ENCODE assay signal across 8 cellular contexts in genomic region chr10:110207805-110208613, GRCh38. TPM values are rescaled to one million over a fixed set of nuclear protein-coding genes. Genes with fewer than 3 reads are reported as not detected.
DNase-seq lines count a peak whose midpoint lies in the region; FAIRE-seq and TF ChIP-seq lines count a peak whose summit lies in the region.

No MANE protein-coding gene starts in this region.

- H3K27ac Mint-ChIP-seq in T-helper 1 cell treated with Interleukin-12 subunit alpha and Interleukin-12 subunit beta and Interleukin-4 antibody, amounts not matched to agents 30 μg/mL and 1 μg/mL, for 36 hours, result peak overlapping the region; percentile 98
- H3K27ac Mint-ChIP-seq in MCF 10A (ENCODE audit: low read depth, unreplicated experiment), result peak overlapping the region; percentile 82

- no peak for TF ChIP-seq CTCF in GM12864 (IDR thresholded peaks at IDR 0.05; ENCODE audit: low read depth, low read length, missing control alignments)
- no peak for TF ChIP-seq CTCF in MCF 10A (IDR thresholded peaks at IDR 0.05; ENCODE audit: unreplicated experiment)
- no peak for TF ChIP-seq CTCF in kidney (IDR thresholded peaks at IDR 0.05; ENCODE audit: borderline replicate concordance, extremely low read depth, insufficient read depth)

- under 1% methylated on average over 54 of the region's 57 CpGs for WGBS in HUES64

- H3K4me3 ChIP-seq in GM12864 (ENCODE audit: low read depth, low read length) (peak overlapping the region; percentile 63), HUES64 (ENCODE audit: low read length) (peak overlapping the region; percentile 60), kidney (ENCODE audit: low read length in 2 of 2) (peak overlapping the region; percentile 71 to 78)

- POLR2A ChIA-PET in MCF 10A (lab: Yijun Ruan, JAX), result interaction anchor here (0.6 to 8.5 kb wide), 23 partner anchors 10 to 324 kb away, joined by 3 to 288 read pairs (median 5); partner anchors contain the start of gene SMNDC1

- peak overlapping the region; percentile 37; the same call in 1 of the 2 replicates for H3K9ac ChIP-seq in HUES64 (ENCODE audit: low read depth, low read length)
- peak overlapping the region in 1 of 2 donors; percentile 64 for H3K9ac ChIP-seq in kidney (ENCODE audit: low read length in 2 of 2)

- peak overlapping the region; percentile 95 for H3K4me3 Mint-ChIP-seq in T-helper 1 cell treated with Interleukin-12 subunit alpha and Interleukin-12 subunit beta and Interleukin-4 antibody, amounts not matched to agents 30 μg/mL and 1 μg/mL, for 36 hours
- peak overlapping the region; percentile 84 for H3K4me3 Mint-ChIP-seq in MCF 10A (ENCODE audit: unreplicated experiment)

- no peak overlapping the region for H3K27ac ChIP-seq in HUES64 (ENCODE audit: low read depth, low read length)
- peak overlapping the region in 1 of 2 donors; percentile 40 for H3K27ac ChIP-seq in kidney (ENCODE audit: low read depth in 2 of 2, low read length in 2 of 2)

- no peak for DNase-seq in GM12864 (ENCODE audit: low read depth)
- DNase-seq in MCF 10A (ENCODE audit: unreplicated experiment), result peak; percentile 39
- no peak for DNase-seq in kidney
- DNase-seq in stimulated activated CD4-positive, alpha-beta T cell treated with anti-CD3 and anti-CD28 coated beads, Interleukin-4, amount 100 ng/mL, for 4 hours, result peak; percentile 22 to 26
- DNase-seq in middle frontal gyrus (ENCODE audit: extremely low spot score, low spot score), result no peak
- DNase-seq in COR-L47 (lab: John Stamatoyannopoulos, UW), result no peak

- H3K4me1 ChIP-seq in HUES64 (ENCODE audit: insufficient read depth, low read length) (peaks cover 16% of the 10 kb centered on the region), kidney (ENCODE audit: control insufficient read depth in 1 of 2, insufficient read depth in 1 of 2, low read depth in 1 of 2, low read length in 2 of 2) (peaks cover 0 to 8% of the 10 kb centered on the region in 2 donors)

- H3K4me1 Mint-ChIP-seq in T-helper 1 cell treated with Interleukin-12 subunit alpha and Interleukin-12 subunit beta and Interleukin-4 antibody, amounts not matched to agents 30 μg/mL and 1 μg/mL, for 36 hours (ENCODE audit: low read depth), result peaks cover 41% of the 10 kb centered on the region
- H3K4me1 Mint-ChIP-seq in MCF 10A (ENCODE audit: insufficient read depth, unreplicated experiment), result peaks cover 22% of the 10 kb centered on the region

- H3K9me3 ChIP-seq in HUES64 (ENCODE audit: insufficient read depth, low read depth, low read length), result no peaks in the 10 kb centered on the region
- no peaks in the 10 kb centered on the region for H3K9me3 ChIP-seq in kidney (ENCODE audit: control insufficient read depth in 1 of 2, low read length in 2 of 2)

- no TSS peak for BruUV-seq in MCF 10A (replicated peaks; lab: Mats Ljungman, UMichigan)

- intact Hi-C loops in MCF 10A (cut with micrococcal nuclease) (no loop called here), kidney (cut with DNase I) (loop anchor here (10.0 kb wide), 1 partner anchor 73 kb away; no protein-coding TSS in a partner anchor)

- CTCF ChIA-PET in MCF 10A (lab: Yijun Ruan, JAX), result interaction anchor here (0.7 to 5.7 kb wide), 16 partner anchors 9 to 314 kb away, joined by 3 to 45 read pairs (median 5); partner anchors contain the start of gene SMNDC1

- no peak for FAIRE-seq in kidney (lab: Jason Lieb, UNC)

- peaks cover 37% of the 10 kb centered on the region for H3K27me3 Mint-ChIP-seq in T-helper 1 cell treated with Interleukin-12 subunit alpha and Interleukin-12 subunit beta and Interleukin-4 antibody, amounts not matched to agents 30 μg/mL and 1 μg/mL, for 36 hours (ENCODE audit: low read depth)
- no peaks in the 10 kb centered on the region for H3K27me3 Mint-ChIP-seq in MCF 10A (ENCODE audit: insufficient read depth, unreplicated experiment)

- no peaks in the 10 kb centered on the region for H3K9me3 Mint-ChIP-seq in T-helper 1 cell treated with Interleukin-12 subunit alpha and Interleukin-12 subunit beta and Interleukin-4 antibody, amounts not matched to agents 30 μg/mL and 1 μg/mL, for 36 hours
- no peaks in the 10 kb centered on the region for H3K9me3 Mint-ChIP-seq in MCF 10A (ENCODE audit: unreplicated experiment)

- peaks cover under 1% of the 10 kb centered on the region for H3K36me3 Mint-ChIP-seq in T-helper 1 cell treated with Interleukin-12 subunit alpha and Interleukin-12 subunit beta and Interleukin-4 antibody, amounts not matched to agents 30 μg/mL and 1 μg/mL, for 36 hours (ENCODE audit: low read depth)
- peaks cover 10% of the 10 kb centered on the region for H3K36me3 Mint-ChIP-seq in MCF 10A (ENCODE audit: insufficient read depth, unreplicated experiment)

- H3K36me3 ChIP-seq in HUES64 (ENCODE audit: insufficient read depth, low read length) (no peaks in the 10 kb centered on the region), kidney (ENCODE audit: control insufficient read depth in 1 of 2, insufficient read depth in 2 of 2, low read length in 2 of 2) (no peaks in the 10 kb centered on the region)

- peaks cover 90% of the 10 kb centered on the region for H3K27me3 ChIP-seq in HUES64 (ENCODE audit: insufficient read depth, low read length)

RNA-seq across cellular contexts. Expression of gene MXI1, which starts 0.6 kb away (rescaled TPM):
- polyA plus RNA-seq in HUES64 (2013, experiment 1 of 2), result 5.2 TPM
- 9.4 TPM for polyA plus RNA-seq in HUES64 (2013, experiment 2 of 2)
- total RNA-seq in MCF 10A (2022), result 16.9 and 19.5 TPM in 2 replicates
- total RNA-seq in kidney, result 29.0 TPM
- polyA plus RNA-seq in kidney (ENCODE audit: insufficient read depth, low read depth, low replicate concordance), result 27.6 TPM

Comparison
In these comparisons a context has a peak if more than half of its experiments do, and no peak if none do; other contexts are left out.
1. DNase-seq: peak in MCF 10A (single experiment) and stimulated activated CD4-positive, alpha-beta T cell treated with anti-CD3 and anti-CD28 coated beads, Interleukin-4, amount 100 ng/mL, for 4 hours (2 of 2); none in GM12864 (single experiment), kidney (single experiment), middle frontal gyrus (single experiment) and COR-L47 (single experiment).
2. Peak in every context shown above with its lines, with median percentiles within 50 percentile points of each other: H3K4me3 ChIP-seq.